Comparison of ENCODE assay signal across 8 cellular contexts in genomic region chr17:82030470-82031302, GRCh38. TPM values are rescaled to one million over a fixed set of nuclear protein-coding genes. Genes with fewer than 3 reads are reported as not detected.
DNase-seq lines count a peak whose midpoint lies in the region; ATAC-seq and TF ChIP-seq lines count a peak whose summit lies in the region.

No MANE protein-coding gene starts in this region.

- no peak overlapping the region for H3K9ac ChIP-seq in iPS-18a (ENCODE audit: low read length)

- H3K27ac ChIP-seq in AG04450 (ENCODE audit: low read depth, low read length) (peak overlapping the region; percentile 52), brain microvascular endothelial cell (no peak overlapping the region), iPS-18a (ENCODE audit: low read length) (no peak overlapping the region)

- TF ChIP-seq CTCF in AG04450 (IDR thresholded peaks at IDR 0.05; ENCODE audit: low read depth, low read length) (peak; percentile 58), brain microvascular endothelial cell (IDR thresholded peaks at IDR 0.05; ENCODE audit: low read depth, low read length, missing control alignments) (peak; percentile 87)

- H3K27me3 ChIP-seq in AG04450 (ENCODE audit: control insufficient read depth, insufficient read depth, low read length): no peaks in the 10 kb centered on the region
- no peaks in the 10 kb centered on the region for H3K27me3 ChIP-seq in brain microvascular endothelial cell (replicated peaks)
- no peaks in the 10 kb centered on the region for H3K27me3 ChIP-seq in iPS-18a (ENCODE audit: control insufficient read depth, insufficient read depth, low read length)

- no peaks in the 10 kb centered on the region; the same call in 1 of the 2 replicates for H3K9me3 ChIP-seq in AG04450 (ENCODE audit: control insufficient read depth, insufficient read depth, low read length)
- no peaks in the 10 kb centered on the region for H3K9me3 ChIP-seq in iPS-18a (ENCODE audit: control insufficient read depth, low read depth, low read length)

- in situ Hi-C loops in brain microvascular endothelial cell (cut with HindIII; ENCODE audit: low pct_ligation_motif_present, low sequenced_read_pairs): loop anchor here (10.0 kb wide), 1 partner anchor 56 kb away; the partner anchor contains the start of gene ASPSCR1

- POLR2A ChIA-PET in AG04450 (lab: Yijun Ruan, JAX): interaction anchor here (0.7 kb wide), 1 partner anchor 67 kb away, joined by 3 read pairs; the partner anchor contains the start of gene FASN

- H3K36me3 ChIP-seq in brain microvascular endothelial cell (replicated peaks): no peaks in the 10 kb centered on the region
- no peaks in the 10 kb centered on the region for H3K36me3 ChIP-seq in iPS-18a (ENCODE audit: control insufficient read depth, low read depth, low read length)

- DNase-seq in AG04450 (ENCODE audit: low read depth, low spot score) (peak; percentile 51), GM19240 (ENCODE audit: insufficient read length, low spot score) (peak; percentile 68), NCI-H1694 (lab: John Stamatoyannopoulos, UW) (peak; percentile 72), UCSD-AML1 (lab: John Stamatoyannopoulos, UW; ENCODE audit: unreplicated experiment) (peak; percentile 84), brain microvascular endothelial cell (peak; percentile 64), skeletal muscle cell (ENCODE audit: low read depth) (peak; percentile 57)

- peak overlapping the region; percentile 56 for H3K4me3 ChIP-seq in AG04450 (ENCODE audit: low read depth, low read length)
- H3K4me3 ChIP-seq in brain microvascular endothelial cell (ENCODE audit: low read depth, low read length): peak overlapping the region; percentile 59
- H3K4me3 ChIP-seq in iPS-18a (ENCODE audit: low read length): peak overlapping the region; percentile 56
- peak overlapping the region; percentile 62 for H3K4me3 ChIP-seq in skeletal muscle cell (ENCODE audit: low read depth, low read length)

- no peaks in the 10 kb centered on the region for H3K4me1 ChIP-seq in iPS-18a (ENCODE audit: control insufficient read depth, low read depth, low read length)

- no peak for ATAC-seq in HG03378 (IDR thresholded peaks at IDR 0.05; ENCODE audit: unreplicated experiment)

- CTCF ChIA-PET in AG04450 (lab: Charles Lee): interaction anchor here (0.5 to 1.9 kb wide), 16 partner anchors 8 to 227 kb away, joined by 3 to 21 read pairs (median 4); no protein-coding TSS in a partner anchor

RNA-seq across cellular contexts. Expression of gene RAC3, which starts 0.8 kb away (rescaled TPM):
- 12.9 and 18.7 TPM in 2 replicates for polyA plus RNA-seq in AG04450 (2011; rRNA removed)
- polyA minus RNA-seq in AG04450 (2011; rRNA and poly(A)+ RNA removed): 8.5 and 16.2 TPM in 2 replicates

RNA-seq across cellular contexts. Expression of gene DCXR, which starts 6.8 kb away (rescaled TPM):
- 35.5 and 55.6 TPM in 2 replicates for polyA plus RNA-seq in AG04450 (2011; rRNA removed)
- 31.5 and 46.4 TPM in 2 replicates for polyA minus RNA-seq in AG04450 (2011; rRNA and poly(A)+ RNA removed)

RNA-seq across cellular contexts. Expression of gene LRRC45, which starts 7.6 kb away (rescaled TPM):
- 3.4 and 4.0 TPM in 2 replicates for polyA plus RNA-seq in AG04450 (2011; rRNA removed)
- 5.0 and 5.5 TPM in 2 replicates for polyA minus RNA-seq in AG04450 (2011; rRNA and poly(A)+ RNA removed)

RNA-seq across cellular contexts. Expression of gene CENPX, which starts 8.0 kb away (rescaled TPM):
- 32.5 and 42.2 TPM in 2 replicates for polyA plus RNA-seq in AG04450 (2011; rRNA removed)
- 11.0 and 13.9 TPM in 2 replicates for polyA minus RNA-seq in AG04450 (2011; rRNA and poly(A)+ RNA removed)

RNA-seq across cellular contexts. Expression of gene RFNG, which starts 20.9 kb away (rescaled TPM):
- polyA plus RNA-seq in AG04450 (2011; rRNA removed): 11.8 and 14.1 TPM in 2 replicates
- polyA minus RNA-seq in AG04450 (2011; rRNA and poly(A)+ RNA removed): 19.4 and 25.1 TPM in 2 replicates
